15 cellular contexts compared by ENCODE assay signal in the genomic region with DNA sequence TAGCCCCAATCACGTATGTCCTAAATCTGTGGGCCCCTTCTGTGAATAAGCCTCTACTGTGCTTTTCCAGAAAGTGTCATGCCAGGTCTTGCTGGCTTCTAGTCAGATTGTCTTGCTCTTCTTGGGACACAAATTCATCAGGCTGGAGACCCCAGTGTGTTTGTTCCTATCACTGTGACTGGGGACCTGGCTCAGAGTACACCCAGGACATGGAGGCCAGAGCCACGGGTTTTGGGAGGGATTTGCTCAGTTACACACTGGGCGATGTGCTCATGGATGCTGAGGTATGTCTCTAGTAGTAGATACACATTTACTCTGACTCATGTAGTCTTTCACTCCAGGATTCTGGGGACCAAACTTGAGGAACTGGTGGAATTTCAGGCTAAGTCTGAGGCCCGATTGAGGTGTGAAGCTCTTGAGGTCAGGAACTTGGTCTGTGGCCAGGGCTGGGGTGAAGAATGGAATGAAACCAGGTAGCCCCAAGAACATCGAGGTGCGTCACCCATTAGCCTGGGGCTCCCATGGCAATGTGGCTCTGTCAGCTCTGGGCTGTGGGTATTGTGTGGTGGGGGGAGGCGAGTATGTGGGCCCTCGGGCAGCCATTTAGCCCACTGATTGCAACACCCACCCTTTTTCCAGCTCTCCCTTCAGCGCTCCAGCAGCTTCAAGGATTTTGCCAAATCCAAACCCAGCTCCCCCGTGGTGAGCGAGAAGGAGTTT. TPM values are rescaled to one million over a fixed set of nuclear protein-coding genes. Genes with fewer than 3 reads are reported as not detected.
DNase-seq lines count a peak whose midpoint lies in the region; ATAC-seq and TF ChIP-seq lines count a peak whose summit lies in the region.
"Had no signal": no experiment of that assay in that cellular context is flagged by ENCODE, and none has a peak within 500 bp of the region (broad histone marks: within the 10 kb centered on the region; RNA-seq: fewer than 3 reads in every experiment).

No MANE protein-coding gene starts in this region.

- H3K4me3 Mint-ChIP-seq in activated naive CD4-positive, alpha-beta T cell treated with anti-CD3 and anti-CD28 coated beads, Interleukin-2, amount 50 U/mL, for 24 hours, result peak overlapping the region; percentile 51
- peak overlapping the region; percentile 53 for H3K4me3 Mint-ChIP-seq in activated B cell treated with CpG ODN at 0.5 μM for 24 hours
- H3K4me3 Mint-ChIP-seq in immature natural killer cell, result peak overlapping the region; percentile 71 to 84 (median 75)

- H3K27me3 Mint-ChIP-seq in activated naive CD4-positive, alpha-beta T cell treated with anti-CD3 and anti-CD28 coated beads, Interleukin-2, amount 50 U/mL, for 24 hours, result no peaks in the 10 kb centered on the region
- H3K27me3 Mint-ChIP-seq in activated B cell treated with CpG ODN at 0.5 μM for 24 hours, result no peaks in the 10 kb centered on the region
- peaks cover 3 to 11% (median 5%) of the 10 kb centered on the region in 3 donors for H3K27me3 Mint-ChIP-seq in immature natural killer cell (ENCODE audit: low read depth in 3 of 3)

- CTCF ChIA-PET in activated B cell treated with CpG ODN at 0.5 μM for 24 hours (lab: Charles Lee), result interaction anchor here (0.6 to 2.2 kb wide), 5 partner anchors 12 to 110 kb away, joined by 3 to 5 read pairs (median 3); no protein-coding TSS in a partner anchor

- no peak overlapping the region for H3K27ac ChIP-seq in suprapubic skin
- H3K27ac ChIP-seq: coronary artery had no signal

- H3K9me3 Mint-ChIP-seq in activated naive CD4-positive, alpha-beta T cell treated with anti-CD3 and anti-CD28 coated beads, Interleukin-2, amount 50 U/mL, for 24 hours, result no peaks in the 10 kb centered on the region
- H3K9me3 Mint-ChIP-seq in activated B cell treated with CpG ODN at 0.5 μM for 24 hours (no peaks in the 10 kb centered on the region), immature natural killer cell (no peaks in the 10 kb centered on the region)

- no peak overlapping the region for H3K4me3 ChIP-seq in suprapubic skin
- H3K4me3 ChIP-seq: coronary artery had no signal

- POLR2A ChIA-PET in activated B cell treated with CpG ODN at 0.5 μM for 24 hours (lab: Charles Lee), result interaction anchor here (0.7 to 1.5 kb wide), 7 partner anchors 11 to 132 kb away, joined by 3 to 11 read pairs (median 4); no protein-coding TSS in a partner anchor

- no peak for TF ChIP-seq CTCF in activated B cell treated with CpG ODN at 0.5 μM for 24 hours (IDR thresholded peaks at IDR 0.05)
- TF ChIP-seq CTCF in suprapubic skin (IDR thresholded peaks at IDR 0.05), result no peak

- no peak for TF ChIP-seq EP300 in suprapubic skin (IDR thresholded peaks at IDR 0.05)

- DNase-seq in activated naive CD4-positive, alpha-beta T cell treated with anti-CD3 and anti-CD28 coated beads, Interleukin-2, amount 50 U/mL, for 16 hours, result no peak
- no peak for DNase-seq in activated B cell treated with CpG ODN at 0.5 μM for 24 hours
- peak; percentile 42 to 54 (median 44) for DNase-seq in immature natural killer cell
- DNase-seq in suprapubic skin (ENCODE audit: low spot score in 2 of 2), result no peak
- DNase-seq: activated gamma-delta T cell; foreskin melanocyte; NCI-H2029; NCI-H524; stimulated activated CD4-positive, alpha-beta T cell treated with anti-CD3 and anti-CD28 coated beads, Interleukin-1b, Interleukin-23, amount 100 ng/mL, for 48 hours had no signal

- H3K4me1 ChIP-seq in suprapubic skin, result no peaks in the 10 kb centered on the region

- peaks cover 11% of the 10 kb centered on the region for H3K36me3 Mint-ChIP-seq in activated naive CD4-positive, alpha-beta T cell treated with anti-CD3 and anti-CD28 coated beads, Interleukin-2, amount 50 U/mL, for 24 hours
- H3K36me3 Mint-ChIP-seq in activated B cell treated with CpG ODN at 0.5 μM for 24 hours (ENCODE audit: low read depth) (peaks cover 74% of the 10 kb centered on the region), immature natural killer cell (peaks cover 39 to 63% (median 45%) of the 10 kb centered on the region in 3 donors)

- H3K27ac Mint-ChIP-seq in activated naive CD4-positive, alpha-beta T cell treated with anti-CD3 and anti-CD28 coated beads, Interleukin-2, amount 50 U/mL, for 24 hours, result peak overlapping the region; percentile 96
- H3K27ac Mint-ChIP-seq in activated B cell treated with CpG ODN at 0.5 μM for 24 hours (peak overlapping the region; percentile 63), immature natural killer cell (peak overlapping the region; percentile 89 to 100 (median 94))

- peaks cover 46% of the 10 kb centered on the region for H3K4me1 Mint-ChIP-seq in activated naive CD4-positive, alpha-beta T cell treated with anti-CD3 and anti-CD28 coated beads, Interleukin-2, amount 50 U/mL, for 24 hours
- peaks cover 55% of the 10 kb centered on the region for H3K4me1 Mint-ChIP-seq in activated B cell treated with CpG ODN at 0.5 μM for 24 hours
- peaks cover 72 to 81% of the 10 kb centered on the region in 2 donors for H3K4me1 Mint-ChIP-seq in immature natural killer cell

- 66% methylated on average over 7 of the region's 11 CpGs for WGBS in suprapubic skin

- no peak for TF ChIP-seq POLR2A in suprapubic skin (IDR thresholded peaks at IDR 0.05)

- ATAC-seq in activated B cell treated with CpG ODN at 0.5 μM for 24 hours (ENCODE audit: low read depth) (no peak), HG03135 (IDR thresholded peaks at IDR 0.05; ENCODE audit: unreplicated experiment) (no peak), GM21723 (IDR thresholded peaks at IDR 0.05; ENCODE audit: unreplicated experiment) (no peak)
- ATAC-seq in activated CD4-positive, CD25-positive, alpha-beta regulatory T cell treated with anti-CD3 and anti-CD28 coated beads, Interleukin-2, amount 50 U/mL, for 24 hours, result no peak

- H3K27me3 ChIP-seq in suprapubic skin, result no peaks in the 10 kb centered on the region

- no peaks in the 10 kb centered on the region for H3K9me3 ChIP-seq in suprapubic skin

- H3K36me3 ChIP-seq in suprapubic skin, result no peaks in the 10 kb centered on the region

- intact Hi-C loops in activated B cell treated with CpG ODN at 0.5 μM for 24 hours (cut with micrococcal nuclease), result loop anchor here (2.0 kb wide), 3 partner anchors 15 to 109 kb away; no protein-coding TSS in a partner anchor

RNA-seq across cellular contexts. Expression of a gene that starts 7.7 kb away (rescaled TPM):
- total RNA-seq in activated B cell treated with CpG ODN at 0.5 μM for 24 hours (209 TPM in 2 replicates), suprapubic skin (1 to 10 TPM in 3 of 4 donors, under 1 TPM in 1; 0.34 to 3.3 (median 1.7) TPM)
- 100 to 1,000 TPM; 254 to 569 (median 270) TPM for polyA plus RNA-seq in immature natural killer cell
- total RNA-seq: G401 had no signal

RNA-seq across cellular contexts. Expression of a gene that starts 48.7 kb away (rescaled TPM):
- 0.07 TPM in 2 replicates for total RNA-seq in activated B cell treated with CpG ODN at 0.5 μM for 24 hours
- 1 to 10 TPM in 2 of 3 donors, under 1 TPM in 1; 0.60 to 2.9 (median 2.7) TPM for polyA plus RNA-seq in immature natural killer cell
- 1 to 10 TPM in 3 of 4 donors, under 1 TPM in 1; 0.83 to 6.1 (median 2.4) TPM for total RNA-seq in suprapubic skin
- total RNA-seq: G401 had no signal

RNA-seq across cellular contexts. Expression of a gene that starts 56.2 kb away (rescaled TPM):
- 3.9 and 4.2 TPM in 2 replicates for total RNA-seq in activated B cell treated with CpG ODN at 0.5 μM for 24 hours
- 1 to 10 TPM; 1.4 to 2.2 (median 1.6) TPM for polyA plus RNA-seq in immature natural killer cell
- total RNA-seq in suprapubic skin, result 10 to 100 TPM; 32.5 to 60.1 (median 41.6) TPM

Comparison
In these comparisons a context has a peak if more than half of its experiments do, and no peak if none do; other contexts are left out.
1. DNase-seq: peak in immature natural killer cell (3 of 3); none in activated naive CD4-positive, alpha-beta T cell treated with anti-CD3 and anti-CD28 coated beads, Interleukin-2, amount 50 U/mL, for 16 hours (single experiment), activated B cell treated with CpG ODN at 0.5 μM for 24 hours (single experiment) and suprapubic skin (0 of 2).
2. RNA of a gene that starts 7.7 kb away (total RNA-seq): 209 TPM in activated B cell treated with CpG ODN at 0.5 μM for 24 hours; 0.34 to 3.3 TPM in suprapubic skin; every median in the first group is over 10 times any median in the second.
3. Peak in every context shown above with its lines, with median percentiles within 50 percentile points of each other: H3K27ac Mint-ChIP-seq and H3K4me3 Mint-ChIP-seq.